ENCODE assay signal across 8 cellular contexts in genomic region chr9:470795-471194, GRCh38. TPM values are rescaled to one million over a fixed set of nuclear protein-coding genes. Genes with fewer than 3 reads are reported as not detected.
DNase-seq lines count a peak whose midpoint lies in the region; ATAC-seq and TF ChIP-seq lines count a peak whose summit lies in the region.

No MANE protein-coding gene starts in this region.

- peak overlapping the region; percentile 95 for H3K4me3 Mint-ChIP-seq in memory B cell

- no peaks in the 10 kb centered on the region for H3K27me3 Mint-ChIP-seq in memory B cell

- no peak for TF ChIP-seq CTCF in cardiac muscle cell (IDR thresholded peaks at IDR 0.05; ENCODE audit: low read depth, low read length)
- no peak for TF ChIP-seq CTCF in astrocyte of the spinal cord (IDR thresholded peaks at IDR 0.05; ENCODE audit: low read depth, low read length)
- TF ChIP-seq CTCF in upper lobe of right lung (IDR thresholded peaks at IDR 0.05), result no peak

- H3K36me3 ChIP-seq in cardiac muscle cell, result no peaks in the 10 kb centered on the region
- no peaks in the 10 kb centered on the region for H3K36me3 ChIP-seq in upper lobe of right lung

- H3K27me3 ChIP-seq in cardiac muscle cell (no peaks in the 10 kb centered on the region), upper lobe of right lung (no peaks in the 10 kb centered on the region)

- no peak overlapping the region for H3K27ac Mint-ChIP-seq in memory B cell

- H3K4me1 Mint-ChIP-seq in memory B cell, result peaks cover 22% of the 10 kb centered on the region

- H3K9me3 ChIP-seq in cardiac muscle cell (ENCODE audit: low read depth) (no peaks in the 10 kb centered on the region), upper lobe of right lung (no peaks in the 10 kb centered on the region)

- intact Hi-C loops in Right ventricle myocardium superior (cut with DNase I) (no loop called here), upper lobe of right lung (cut with DNase I) (no loop called here)

- in situ Hi-C loops in astrocyte of the spinal cord (cut with HindIII; ENCODE audit: low sequenced_read_pairs), result no loop called here

- H3K9me3 Mint-ChIP-seq in memory B cell, result no peaks in the 10 kb centered on the region

- no peak for ATAC-seq in Right ventricle myocardium superior (ENCODE audit: poor library complexity)
- ATAC-seq in memory B cell (ENCODE audit: low read depth), result no peak
- ATAC-seq in upper lobe of right lung, result no peak
- no peak for ATAC-seq in GM19023 (IDR thresholded peaks at IDR 0.05; ENCODE audit: unreplicated experiment)
- no peak for ATAC-seq in HG02938 (IDR thresholded peaks at IDR 0.05; ENCODE audit: unreplicated experiment)

- peaks cover 5% of the 10 kb centered on the region for H3K36me3 Mint-ChIP-seq in memory B cell

- H3K4me3 ChIP-seq in cardiac muscle cell (peak overlapping the region; percentile 2), astrocyte of the spinal cord (ENCODE audit: low read depth, low read length) (peak overlapping the region; percentile 55), upper lobe of right lung (peak overlapping the region; percentile 59)

- H3K4me1 ChIP-seq in cardiac muscle cell (ENCODE audit: low read depth) (peaks cover 8% of the 10 kb centered on the region), upper lobe of right lung (peaks cover 25% of the 10 kb centered on the region)

- DNase-seq in cardiac muscle cell (ENCODE audit: low read depth in 1 of 2, low spot score in 1 of 2), result peak in 1 of 2 donors; percentile 27
- no peak for DNase-seq in Right ventricle myocardium superior
- no peak for DNase-seq in astrocyte of the spinal cord (ENCODE audit: low read depth, low spot score)
- DNase-seq in memory B cell (ENCODE audit: low spot score in 2 of 2), result no peak
- no peak for DNase-seq in upper lobe of right lung
- DNase-seq in anterior cingulate cortex (lab: John Stamatoyannopoulos, UW), result no peak

- no peak overlapping the region for H3K27ac ChIP-seq in cardiac muscle cell
- H3K27ac ChIP-seq in upper lobe of right lung, result peak overlapping the region; percentile 63

RNA-seq across cellular contexts. Expression of gene KANK1, which starts 33.7 kb away (rescaled TPM):
- total RNA-seq in cardiac muscle cell (43.8 and 52.6 TPM in 2 replicates), Right ventricle myocardium superior (153 TPM), upper lobe of right lung (53.6 TPM)
- 35.9 and 53.9 TPM in 2 replicates for polyA plus RNA-seq in cardiac muscle cell

Comparison
In these comparisons a context has a peak if more than half of its experiments do, and no peak if none do; other contexts are left out.
1. H3K4me3 ChIP-seq: peak in every context shown above with its lines; median percentile 59 in upper lobe of right lung; 55 in astrocyte of the spinal cord; 2 in cardiac muscle cell.